In the genomic region with DNA sequence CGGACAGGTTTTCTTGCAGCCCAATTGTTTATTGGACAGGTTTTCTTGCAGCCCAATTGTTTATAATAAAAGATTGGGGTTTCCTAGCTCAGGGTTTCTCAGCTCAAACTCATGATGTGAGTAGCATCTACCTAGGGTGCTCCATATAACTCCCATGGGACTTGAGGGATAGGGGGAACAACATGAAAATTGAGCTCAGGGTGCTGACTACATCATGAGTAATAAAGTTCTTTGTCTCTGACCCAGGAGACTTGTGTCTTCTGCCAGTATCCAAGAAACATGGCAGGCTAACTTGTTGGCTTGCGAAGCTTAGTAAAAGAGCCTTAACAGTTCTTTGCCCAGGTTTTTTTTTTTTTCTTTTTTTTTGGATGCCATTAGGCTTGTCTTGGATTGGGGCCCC, we compare ENCODE assay signal across 25 cellular contexts.
"Had no signal": no experiment of that assay in that cellular context is flagged by ENCODE, and none has a peak within 500 bp of the region (broad histone marks: within the 10 kb centered on the region; RNA-seq: fewer than 3 reads in every experiment).

No MANE protein-coding gene starts in this region.

- H3K4me3 ChIP-seq: body of pancreas, dorsolateral prefrontal cortex, mucosa of descending colon, prostate gland, right atrium auricular region, testis, upper lobe of right lung had no signal

- H3K27me3 Mint-ChIP-seq: naive B cell had no signal

- FAIRE-seq: islet of Langerhans, small intestine had no signal

- H3K4me1 ChIP-seq: body of pancreas, prostate gland, testis, upper lobe of right lung had no signal

- H3K27me3 ChIP-seq: body of pancreas, dorsolateral prefrontal cortex, right atrium auricular region, testis, upper lobe of right lung had no signal

- H3K36me3 Mint-ChIP-seq: activated naive CD4-positive, alpha-beta T cell treated with anti-CD3 and anti-CD28 coated beads, Interleukin-2, amount 50 U/mL, for 24 hours; naive B cell; stimulated activated effector memory CD8-positive, alpha-beta T cell treated with anti-CD3 and anti-CD28 coated beads, Interleukin-12 subunit alpha, Interleukin-12 subunit beta, amount 100 ng/mL, for 72 hours had no signal

- ATAC-seq: activated CD4-positive, CD25-positive, alpha-beta regulatory T cell treated with anti-CD3 and anti-CD28 coated beads, Interleukin-2, amount 50 U/mL, for 24 hours; body of pancreas; mucosa of descending colon had no signal

- DNase-seq: activated CD4-positive, alpha-beta T cell treated with anti-CD3 and anti-CD28 coated beads, Interleukin-2, amount 50 U/mL, for 1 hour; activated gamma-delta T cell; amniotic stem cell; body of pancreas; caudate nucleus; dorsolateral prefrontal cortex; foreskin melanocyte; glutamatergic neuron; hippocampal formation; left cardiac atrium; mesenchymal stem cell; mucosa of descending colon; naive B cell; small intestine; stimulated activated CD4-positive, alpha-beta T cell treated with anti-CD3 and anti-CD28 coated beads, Interleukin-4, amount 100 ng/mL, for 24 hours; T-helper 9 cell; testis; upper lobe of right lung had no signal

- H3K4me1 Mint-ChIP-seq: activated naive CD4-positive, alpha-beta T cell treated with anti-CD3 and anti-CD28 coated beads, Interleukin-2, amount 50 U/mL, for 24 hours; naive B cell had no signal

- H3K4me3 Mint-ChIP-seq: activated naive CD4-positive, alpha-beta T cell treated with anti-CD3 and anti-CD28 coated beads, Interleukin-2, amount 50 U/mL, for 24 hours; neural crest cell; stimulated activated effector memory CD8-positive, alpha-beta T cell treated with anti-CD3 and anti-CD28 coated beads, Interleukin-12 subunit alpha, Interleukin-12 subunit beta, amount 100 ng/mL, for 72 hours had no signal

- H3K9me3 ChIP-seq: body of pancreas, mucosa of descending colon, prostate gland, testis, upper lobe of right lung had no signal

- H3K36me3 ChIP-seq: prostate gland, right atrium auricular region, upper lobe of right lung had no signal

- H3K27ac ChIP-seq: body of pancreas, dorsolateral prefrontal cortex, prostate gland, testis, upper lobe of right lung had no signal

- H3K27ac Mint-ChIP-seq: activated naive CD4-positive, alpha-beta T cell treated with anti-CD3 and anti-CD28 coated beads, Interleukin-2, amount 50 U/mL, for 24 hours; naive B cell; stimulated activated effector memory CD8-positive, alpha-beta T cell treated with anti-CD3 and anti-CD28 coated beads, Interleukin-12 subunit alpha, Interleukin-12 subunit beta, amount 100 ng/mL, for 72 hours had no signal

- H3K9me3 Mint-ChIP-seq: activated naive CD4-positive, alpha-beta T cell treated with anti-CD3 and anti-CD28 coated beads, Interleukin-2, amount 50 U/mL, for 24 hours; neural crest cell; stimulated activated effector memory CD8-positive, alpha-beta T cell treated with anti-CD3 and anti-CD28 coated beads, Interleukin-12 subunit alpha, Interleukin-12 subunit beta, amount 100 ng/mL, for 72 hours had no signal
